Comparison of ENCODE assay signal across 9 cellular contexts in genomic region chr21:33544451-33544850, GRCh38. TPM values are rescaled to one million over a fixed set of nuclear protein-coding genes. Genes with fewer than 3 reads are reported as not detected.
DNase-seq lines count a peak whose midpoint lies in the region; ATAC-seq, FAIRE-seq and TF ChIP-seq lines count a peak whose summit lies in the region.
"Had no signal": no experiment of that assay in that cellular context is flagged by ENCODE, and none has a peak within 500 bp of the region (broad histone marks: within the 10 kb centered on the region; RNA-seq: fewer than 3 reads in every experiment).

No MANE protein-coding gene starts in this region.

- no peak for TF ChIP-seq EP300 in upper lobe of left lung (IDR thresholded peaks at IDR 0.05)

- H3K27ac ChIP-seq in astrocyte (ENCODE audit: low read depth, low read length) (peak overlapping the region; percentile 100), lower lobe of right lung (no peak overlapping the region), upper lobe of left lung (peak overlapping the region in 1 of 4 donors; percentile 99)

- no peak for TF ChIP-seq CTCF in astrocyte (IDR thresholded peaks at IDR 0.05; ENCODE audit: insufficient read depth, low read depth, low read length)
- TF ChIP-seq CTCF in lower lobe of right lung (IDR thresholded peaks at IDR 0.05), result no peak
- TF ChIP-seq CTCF in upper lobe of left lung (IDR thresholded peaks at IDR 0.05), result no peak

- H3K79me2 ChIP-seq in astrocyte (ENCODE audit: insufficient read depth, low read length), result peaks cover 94% of the 10 kb centered on the region

- peak overlapping the region; percentile 99 for H3K27ac Mint-ChIP-seq in activated naive CD4-positive, alpha-beta T cell treated with anti-CD3 and anti-CD28 coated beads for 36 hours
- H3K27ac Mint-ChIP-seq in astrocyte (ENCODE audit: unreplicated experiment), result peak overlapping the region; percentile 100

- ATAC-seq in lower lobe of right lung (no peak), upper lobe of left lung (ENCODE audit: low FRiP score in 2 of 2) (no peak), left colon (no peak)

- H2AFZ ChIP-seq in astrocyte (ENCODE audit: low read depth, low read length), result no peak overlapping the region

- H3K4me1 Mint-ChIP-seq in activated naive CD4-positive, alpha-beta T cell treated with anti-CD3 and anti-CD28 coated beads for 36 hours (ENCODE audit: low read depth), result peaks cover 33% of the 10 kb centered on the region
- H3K4me1 Mint-ChIP-seq in astrocyte (ENCODE audit: low read depth, unreplicated experiment), result peaks cover 6% of the 10 kb centered on the region

- intact Hi-C loops in activated naive CD4-positive, alpha-beta T cell treated with anti-CD3 and anti-CD28 coated beads for 36 hours (cut with micrococcal nuclease), result loop anchor here (2.0 to 5.0 kb wide), 2 partner anchors 14 to 433 kb away; no protein-coding TSS in a partner anchor
- intact Hi-C loops in lower lobe of right lung (cut with DNase I) (no loop called here), left colon (cut with DNase I, micrococcal nuclease) (no loop called here)

- no peaks in the 10 kb centered on the region for H3K27me3 Mint-ChIP-seq in activated naive CD4-positive, alpha-beta T cell treated with anti-CD3 and anti-CD28 coated beads for 36 hours (ENCODE audit: low read depth)
- no peaks in the 10 kb centered on the region for H3K27me3 Mint-ChIP-seq in astrocyte (ENCODE audit: low read depth, unreplicated experiment)

- peaks cover 43% of the 10 kb centered on the region for H3K36me3 Mint-ChIP-seq in activated naive CD4-positive, alpha-beta T cell treated with anti-CD3 and anti-CD28 coated beads for 36 hours (ENCODE audit: low read depth)
- H3K36me3 Mint-ChIP-seq in astrocyte (ENCODE audit: low read depth, unreplicated experiment), result peaks cover 5% of the 10 kb centered on the region

- H3K4me2 ChIP-seq in astrocyte (ENCODE audit: low read length), result peak overlapping the region; percentile 84

- H3K4me3 Mint-ChIP-seq in activated naive CD4-positive, alpha-beta T cell treated with anti-CD3 and anti-CD28 coated beads for 36 hours, result peak overlapping the region; percentile 90
- H3K4me3 Mint-ChIP-seq in astrocyte (ENCODE audit: unreplicated experiment), result peak overlapping the region; percentile 91

- peak overlapping the region; percentile 94 for H3K4me3 ChIP-seq in astrocyte (ENCODE audit: insufficient read depth, low read depth, low read length)
- peak overlapping the region; percentile 73 for H3K4me3 ChIP-seq in lower lobe of right lung
- H3K4me3 ChIP-seq in upper lobe of left lung, result peak overlapping the region; percentile 65 to 73 (median 70)

- TF ChIP-seq POLR2A in upper lobe of left lung (IDR thresholded peaks at IDR 0.05), result no peak

- peaks cover 11% of the 10 kb centered on the region for H3K4me1 ChIP-seq in astrocyte (ENCODE audit: insufficient read depth, low read length)
- peaks cover 45% of the 10 kb centered on the region for H3K4me1 ChIP-seq in lower lobe of right lung
- peaks cover 32 to 45% (median 38%) of the 10 kb centered on the region in 4 donors for H3K4me1 ChIP-seq in upper lobe of left lung

- WGBS in upper lobe of left lung, 2 donors, result 13 to 14% methylated on average over 5 of the region's 5 CpGs

- H3K36me3 ChIP-seq in astrocyte (ENCODE audit: insufficient read depth, low read length), result peaks cover 13% of the 10 kb centered on the region
- H3K36me3 ChIP-seq in lower lobe of right lung, result peaks cover 34% of the 10 kb centered on the region
- peaks cover 14 to 33% (median 23%) of the 10 kb centered on the region in 4 donors for H3K36me3 ChIP-seq in upper lobe of left lung

- peak overlapping the region; percentile 99 for H3K9ac ChIP-seq in astrocyte (ENCODE audit: low read length)

- no peak for DNase-seq in activated naive CD4-positive, alpha-beta T cell treated with anti-CD3 and anti-CD28 coated beads for 36 hours
- no peak for DNase-seq in activated naive CD4-positive, alpha-beta T cell treated with Interleukin-2 at 50 U/mL for 16 hours
- no peak for DNase-seq in astrocyte (ENCODE audit: low read depth)
- no peak for DNase-seq in lower lobe of right lung
- DNase-seq in upper lobe of left lung, result no peak
- no peak for DNase-seq in stimulated activated CD4-positive, alpha-beta T cell treated with anti-CD3 and anti-CD28 coated beads, Interleukin-2, amount 100 ng/mL, for 24 hours
- no peak for DNase-seq in left colon
- DNase-seq in NOMO-1 treated with dmso at 0.1 percent for 144 hours (lab: John Stamatoyannopoulos, UW; ENCODE audit: unreplicated experiment), result no peak
- DNase-seq: activated CD4-positive, CD25-positive, alpha-beta regulatory T cell had no signal

- H4K20me1 ChIP-seq in astrocyte (ENCODE audit: insufficient read depth, low read length), result peaks cover 63% of the 10 kb centered on the region

- H3K9me3 Mint-ChIP-seq in activated naive CD4-positive, alpha-beta T cell treated with anti-CD3 and anti-CD28 coated beads for 36 hours, result no peaks in the 10 kb centered on the region
- H3K9me3 Mint-ChIP-seq in astrocyte (ENCODE audit: unreplicated experiment), result no peaks in the 10 kb centered on the region

- H3K9me3 ChIP-seq in astrocyte (ENCODE audit: insufficient read depth, low read depth, low read length) (no peaks in the 10 kb centered on the region), lower lobe of right lung (no peaks in the 10 kb centered on the region), upper lobe of left lung (no peaks in the 10 kb centered on the region)

- CTCF ChIA-PET in activated naive CD4-positive, alpha-beta T cell treated with anti-CD3 and anti-CD28 coated beads for 36 hours (lab: Charles Lee), result interaction anchor here (0.7 to 1.7 kb wide), 3 partner anchors 11 to 61 kb away, joined by 3 to 7 read pairs (median 4); no protein-coding TSS in a partner anchor

- FAIRE-seq in astrocyte (lab: Jason Lieb, UNC), result no peak

- no peaks in the 10 kb centered on the region for H3K27me3 ChIP-seq in astrocyte (ENCODE audit: insufficient read depth, low read length)
- H3K27me3 ChIP-seq in lower lobe of right lung (ENCODE audit: low read depth), result no peaks in the 10 kb centered on the region
- H3K27me3 ChIP-seq in upper lobe of left lung, result no peaks in the 10 kb centered on the region

RNA-seq across cellular contexts. Expression of gene SON, which starts 1.6 kb away (rescaled TPM):
- total RNA-seq in activated naive CD4-positive, alpha-beta T cell treated with anti-CD3 and anti-CD28 coated beads for 36 hours, result 100 to 1,000 TPM; 269 to 273 TPM
- total RNA-seq in astrocyte, result 263 and 290 TPM in 2 replicates
- total RNA-seq in lower lobe of right lung, result 322 TPM
- total RNA-seq in upper lobe of left lung, result 1,000 to 10,000 TPM in 1 of 6 donors, 100 to 1,000 TPM in 5; 236 to 1,038 (median 307) TPM
- 100 to 1,000 TPM; 202 to 213 TPM for total RNA-seq in left colon

RNA-seq across cellular contexts. Expression of gene GART, which starts 2.5 kb away (rescaled TPM):
- total RNA-seq in activated naive CD4-positive, alpha-beta T cell treated with anti-CD3 and anti-CD28 coated beads for 36 hours, result 100 to 1,000 TPM; 234 to 237 TPM
- 95.4 and 99.5 TPM in 2 replicates for total RNA-seq in astrocyte
- total RNA-seq in lower lobe of right lung, result 53.8 TPM
- total RNA-seq in upper lobe of left lung, result 10 to 100 TPM; 55.9 to 89.8 (median 64.3) TPM
- total RNA-seq in left colon, result 10 to 100 TPM; 48.9 to 57.7 TPM

RNA-seq across cellular contexts. Expression of gene DONSON, which starts 44.0 kb away (rescaled TPM):
- 10 to 100 TPM; 35.6 to 42.4 TPM for total RNA-seq in activated naive CD4-positive, alpha-beta T cell treated with anti-CD3 and anti-CD28 coated beads for 36 hours
- total RNA-seq in astrocyte (11.7 and 13.7 TPM in 2 replicates), lower lobe of right lung (5.0 TPM), upper lobe of left lung (10 to 100 TPM in 2 of 6 donors, 1 to 10 TPM in 4; 4.3 to 19.2 (median 6.3) TPM), left colon (1 to 10 TPM; 7.3 to 7.6 TPM)

RNA-seq across cellular contexts. Expression of gene DNAJC28, which starts 52.9 kb away (rescaled TPM):
- total RNA-seq in activated naive CD4-positive, alpha-beta T cell treated with anti-CD3 and anti-CD28 coated beads for 36 hours, result under 1 TPM; 0.17 TPM
- total RNA-seq in astrocyte, result 2.1 and 2.4 TPM in 2 replicates
- 2.1 TPM for total RNA-seq in lower lobe of right lung
- 1 to 10 TPM in 5 of 6 donors, under 1 TPM in 1; 0.55 to 3.1 (median 1.6) TPM for total RNA-seq in upper lobe of left lung
- 1 to 10 TPM; 2.5 to 4.0 TPM for total RNA-seq in left colon
